Comparison of ENCODE assay signal across 10 cellular contexts in the genomic region with DNA sequence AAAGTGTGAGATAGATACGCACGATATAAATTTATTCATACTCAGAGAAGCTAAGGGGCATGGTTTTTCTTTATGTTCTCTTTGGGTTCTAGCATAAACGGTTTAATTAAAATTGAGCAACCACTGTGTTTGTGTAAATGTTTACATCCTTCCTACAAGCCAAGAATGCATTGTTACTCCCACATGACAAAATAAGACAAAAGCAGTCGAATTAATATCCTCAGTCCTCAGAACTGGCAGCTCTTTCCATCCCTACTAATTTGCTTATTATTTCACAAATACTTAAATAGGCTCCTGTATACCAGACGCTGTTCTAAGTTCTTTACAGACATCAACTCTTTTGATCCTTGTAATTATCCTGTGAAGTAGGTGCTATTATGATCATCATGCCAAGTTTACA. TPM values are rescaled to one million over a fixed set of nuclear protein-coding genes. Genes with fewer than 3 reads are reported as not detected.
A peak's percentile ranks its signal among the peaks of the same experiment; 100 is the strongest.
DNase-seq lines count a peak whose midpoint lies in the region; ATAC-seq lines count a peak whose summit lies in the region.
"Had no signal": no experiment of that assay in that cellular context is flagged by ENCODE, and none has a peak within 500 bp of the region (broad histone marks: within the 10 kb centered on the region; RNA-seq: fewer than 3 reads in every experiment).

No MANE protein-coding gene starts in this region.

- H3K27ac ChIP-seq in cingulate gyrus (ENCODE audit: low read depth, low read length) (peak overlapping the region; percentile 20), mucosa of rectum (ENCODE audit: low read depth in 2 of 2, low read length in 2 of 2) (no peak overlapping the region), temporal lobe (ENCODE audit: low read depth, low read length) (peak overlapping the region; percentile 83)
- H3K27ac ChIP-seq: left lung had no signal

- H3K9ac ChIP-seq in mucosa of rectum (ENCODE audit: low read depth in 1 of 2, low read length in 2 of 2), result peak overlapping the region in 1 of 2 donors; percentile 25

- H3K4me1 ChIP-seq in mucosa of rectum (ENCODE audit: control insufficient read depth in 2 of 2, insufficient read depth in 2 of 2, low read length in 2 of 2), result peaks cover 4% of the 10 kb centered on the region in 2 donors

- DNase-seq in NCI-H1105 treated with DMSO at 0.1 percent for 48 hours (lab: John Stamatoyannopoulos, UW) (peak; percentile 93), NCI-H2227 treated with DMSO at 0.1 percent for 48 hours (lab: John Stamatoyannopoulos, UW) (no peak)
- DNase-seq in activated naive CD4-positive, alpha-beta T cell treated with anti-CD3 and anti-CD28 coated beads, Interleukin-2, amount 50 U/mL, for 16 hours, result no peak
- DNase-seq: Karpas-422 had no signal

- no peaks in the 10 kb centered on the region for H3K27me3 ChIP-seq in mucosa of rectum (ENCODE audit: control insufficient read depth in 2 of 2, insufficient read depth in 2 of 2, low read length in 2 of 2)
- H3K27me3 ChIP-seq: body of pancreas had no signal

- H3K9me3 ChIP-seq in mucosa of rectum (ENCODE audit: control insufficient read depth in 2 of 2, low read length in 2 of 2), result no peaks in the 10 kb centered on the region
- H3K9me3 ChIP-seq: body of pancreas, left lung had no signal

- H3K36me3 ChIP-seq in mucosa of rectum (ENCODE audit: control insufficient read depth in 2 of 2, insufficient read depth in 2 of 2, low read length in 2 of 2), result no peaks in the 10 kb centered on the region
- H3K36me3 ChIP-seq: left lung had no signal

- ATAC-seq in GM21367 (IDR thresholded peaks at IDR 0.05; ENCODE audit: unreplicated experiment), result no peak

- H3K4me3 ChIP-seq in mucosa of rectum (ENCODE audit: low read length in 2 of 2), result peak overlapping the region; percentile 39 to 54
- H3K4me3 ChIP-seq: body of pancreas had no signal

RNA-seq across cellular contexts. Expression of gene SSPN, which starts 32.0 kb away (rescaled TPM):
- total RNA-seq in temporal lobe, result 4.9 TPM

Comparison
In these comparisons a context has a peak if more than half of its experiments do, and no peak if none do; other contexts are left out.
1. H3K27ac ChIP-seq: peak in cingulate gyrus (single experiment) and temporal lobe (single experiment); none in mucosa of rectum (0 of 2).